ENCODE assay signal across 8 cellular contexts in the genomic region with DNA sequence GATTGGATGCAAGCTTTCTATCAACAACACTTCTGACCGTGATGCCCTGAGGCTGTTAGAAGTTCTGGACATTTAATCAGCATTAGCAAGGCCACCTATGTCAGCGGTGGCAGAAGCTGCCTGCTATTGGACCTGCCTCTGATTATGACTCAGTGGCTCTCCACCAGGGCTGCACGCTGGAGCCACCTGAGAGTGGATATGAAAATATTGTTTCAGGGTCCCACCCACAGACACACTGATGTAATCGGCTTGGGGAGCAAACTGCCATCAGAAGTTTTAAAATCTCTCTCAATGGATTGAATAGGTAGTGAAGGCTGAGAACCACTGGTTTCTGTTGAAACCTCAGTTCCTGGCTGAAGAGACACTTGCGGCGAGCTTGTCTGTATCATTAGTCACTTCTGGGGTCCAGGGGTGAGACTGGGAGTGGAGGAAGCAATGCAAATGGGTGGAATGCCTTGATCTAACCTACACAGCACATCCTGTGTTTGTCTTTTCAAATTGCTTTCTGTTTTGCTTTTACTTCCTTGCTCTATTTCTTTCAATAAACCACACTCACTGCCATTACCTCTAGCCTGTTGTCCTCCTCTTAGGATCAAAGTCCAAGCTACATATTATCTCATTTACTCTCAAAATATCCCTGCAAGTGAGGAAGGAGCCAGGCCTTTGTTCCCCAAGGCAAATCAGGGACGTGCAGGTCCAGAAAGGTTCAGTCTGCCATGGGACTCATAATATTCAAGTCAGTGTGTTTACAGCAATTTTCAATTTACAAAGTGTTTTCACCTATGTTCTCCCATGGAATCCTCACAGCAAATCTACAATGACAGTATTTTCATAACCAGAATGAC. TPM values are rescaled to one million over a fixed set of nuclear protein-coding genes. Genes with fewer than 3 reads are reported as not detected.
A peak's percentile ranks its signal among the peaks of the same experiment; 100 is the strongest.
DNase-seq lines count a peak whose midpoint lies in the region; ATAC-seq lines count a peak whose summit lies in the region.

No MANE protein-coding gene starts in this region.

- peak; percentile 9 to 89 (median 57) for DNase-seq in CD4-positive, CD25-positive, alpha-beta regulatory T cell
- DNase-seq in activated T-helper 2 cell treated with anti-CD3 and anti-CD28 coated beads, Interferon-gamma antibody, Interleukin-2, Interleukin-4, amounts not matched to agents 10 μg/mL and 5 μg/mL and 100 μg/mL, durations not matched to agents 14 hours and 24 hours and 36 hours (ENCODE audit: low spot score): peak; percentile 75
- DNase-seq in NCI-H1105 (lab: John Stamatoyannopoulos, UW) (no peak), NCI-H524 (lab: John Stamatoyannopoulos, UW) (no peak), NCI-H2196 (lab: John Stamatoyannopoulos, UW; ENCODE audit: unreplicated experiment) (no peak)

- H3K36me3 ChIP-seq in CD4-positive, CD25-positive, alpha-beta regulatory T cell (ENCODE audit: control insufficient read depth, insufficient read depth, low read length): no peaks in the 10 kb centered on the region
- no peaks in the 10 kb centered on the region for H3K36me3 ChIP-seq in mucosa of rectum (ENCODE audit: control insufficient read depth in 2 of 2, insufficient read depth in 2 of 2, low read length in 2 of 2)

- intact Hi-C loops in activated T-helper 2 cell treated with anti-CD3 and anti-CD28 coated beads, Interferon-gamma antibody, Interleukin-2, Interleukin-4, amounts not matched to agents 10 μg/mL and 5 μg/mL and 100 μg/mL, durations not matched to agents 14 hours and 24 hours and 36 hours (cut with micrococcal nuclease): loop anchor here (1.0 to 10.0 kb wide), 13 partner anchors 11 to 1357 kb away; partner anchors contain the start of gene ENPP4

- H3K27me3 Mint-ChIP-seq in CD4-positive, CD25-positive, alpha-beta regulatory T cell: peaks cover 14% of the 10 kb centered on the region
- H3K27me3 Mint-ChIP-seq in IgD-negative memory B cell: peaks cover 7% of the 10 kb centered on the region
- peaks cover 24% of the 10 kb centered on the region for H3K27me3 Mint-ChIP-seq in activated T-helper 2 cell treated with anti-CD3 and anti-CD28 coated beads, Interferon-gamma antibody, Interleukin-2, Interleukin-4, amounts not matched to agents 10 μg/mL and 5 μg/mL and 100 μg/mL, durations not matched to agents 14 hours and 24 hours and 36 hours (ENCODE audit: low read depth)

- peak overlapping the region; percentile 48 to 57 for H3K9ac ChIP-seq in mucosa of rectum (ENCODE audit: low read depth in 1 of 2, low read length in 2 of 2)

- H3K27me3 ChIP-seq in CD4-positive, CD25-positive, alpha-beta regulatory T cell (ENCODE audit: control insufficient read depth, insufficient read depth, low read length): peaks cover 2% of the 10 kb centered on the region
- peaks cover 0 to 2% of the 10 kb centered on the region in 2 donors for H3K27me3 ChIP-seq in mucosa of rectum (ENCODE audit: control insufficient read depth in 2 of 2, insufficient read depth in 2 of 2, low read length in 2 of 2)

- peaks cover 34 to 55% (median 48%) of the 10 kb centered on the region in 4 donors for H3K4me1 Mint-ChIP-seq in CD4-positive, CD25-positive, alpha-beta regulatory T cell
- H3K4me1 Mint-ChIP-seq in IgD-negative memory B cell: peaks cover 30 to 48% (median 34%) of the 10 kb centered on the region in 3 donors
- peaks cover 58% of the 10 kb centered on the region for H3K4me1 Mint-ChIP-seq in activated T-helper 2 cell treated with anti-CD3 and anti-CD28 coated beads, Interferon-gamma antibody, Interleukin-2, Interleukin-4, amounts not matched to agents 10 μg/mL and 5 μg/mL and 100 μg/mL, durations not matched to agents 14 hours and 24 hours and 36 hours (ENCODE audit: low read depth)

- peak overlapping the region; percentile 74 for H3K4me3 ChIP-seq in CD4-positive, CD25-positive, alpha-beta regulatory T cell (ENCODE audit: low read depth, low read length)
- peak overlapping the region; percentile 32 to 51 for H3K4me3 ChIP-seq in mucosa of rectum (ENCODE audit: low read length in 2 of 2)

- peak overlapping the region; percentile 71 for H3K27ac ChIP-seq in CD4-positive, CD25-positive, alpha-beta regulatory T cell (ENCODE audit: insufficient read depth, low read length, poor library complexity, severe bottlenecking)
- peak overlapping the region; percentile 77 to 90 for H3K27ac ChIP-seq in mucosa of rectum (ENCODE audit: low read depth in 2 of 2, low read length in 2 of 2)

- no peaks in the 10 kb centered on the region for H3K9me3 ChIP-seq in CD4-positive, CD25-positive, alpha-beta regulatory T cell (ENCODE audit: control insufficient read depth in 2 of 2, low read length in 2 of 2)
- no peaks in the 10 kb centered on the region for H3K9me3 ChIP-seq in mucosa of rectum (ENCODE audit: control insufficient read depth in 2 of 2, low read length in 2 of 2)

- no peaks in the 10 kb centered on the region for H3K36me3 Mint-ChIP-seq in CD4-positive, CD25-positive, alpha-beta regulatory T cell
- H3K36me3 Mint-ChIP-seq in IgD-negative memory B cell: no peaks in the 10 kb centered on the region
- H3K36me3 Mint-ChIP-seq in activated T-helper 2 cell treated with anti-CD3 and anti-CD28 coated beads, Interferon-gamma antibody, Interleukin-2, Interleukin-4, amounts not matched to agents 10 μg/mL and 5 μg/mL and 100 μg/mL, durations not matched to agents 14 hours and 24 hours and 36 hours (ENCODE audit: low read depth): no peaks in the 10 kb centered on the region

- peak; percentile 89 for ATAC-seq in CD4-positive, CD25-positive, alpha-beta regulatory T cell (ENCODE audit: low read depth in 2 of 2)
- peak; percentile 96 for ATAC-seq in GM21447 (IDR thresholded peaks at IDR 0.05; ENCODE audit: unreplicated experiment)

- peaks cover 57% of the 10 kb centered on the region for H3K4me1 ChIP-seq in CD4-positive, CD25-positive, alpha-beta regulatory T cell (ENCODE audit: control insufficient read depth, insufficient read depth, low read length, poor library complexity, severe bottlenecking)
- H3K4me1 ChIP-seq in mucosa of rectum (ENCODE audit: control insufficient read depth in 2 of 2, insufficient read depth in 2 of 2, low read length in 2 of 2): peaks cover 22 to 32% of the 10 kb centered on the region in 2 donors

- H3K27ac Mint-ChIP-seq in CD4-positive, CD25-positive, alpha-beta regulatory T cell: peak overlapping the region; percentile 74 to 90 (median 88)
- peak overlapping the region; percentile 60 to 94 (median 87) for H3K27ac Mint-ChIP-seq in IgD-negative memory B cell
- peak overlapping the region; percentile 80 for H3K27ac Mint-ChIP-seq in activated T-helper 2 cell treated with anti-CD3 and anti-CD28 coated beads, Interferon-gamma antibody, Interleukin-2, Interleukin-4, amounts not matched to agents 10 μg/mL and 5 μg/mL and 100 μg/mL, durations not matched to agents 14 hours and 24 hours and 36 hours

- peak overlapping the region; percentile 66 to 84 (median 78) for H3K4me3 Mint-ChIP-seq in CD4-positive, CD25-positive, alpha-beta regulatory T cell
- peak overlapping the region; percentile 47 to 89 (median 66) for H3K4me3 Mint-ChIP-seq in IgD-negative memory B cell
- H3K4me3 Mint-ChIP-seq in activated T-helper 2 cell treated with anti-CD3 and anti-CD28 coated beads, Interferon-gamma antibody, Interleukin-2, Interleukin-4, amounts not matched to agents 10 μg/mL and 5 μg/mL and 100 μg/mL, durations not matched to agents 14 hours and 24 hours and 36 hours (ENCODE audit: low read depth): peak overlapping the region; percentile 30

- H3K9me3 Mint-ChIP-seq in CD4-positive, CD25-positive, alpha-beta regulatory T cell: peaks cover 0 to 2% (median 0%) of the 10 kb centered on the region in 7 donors
- H3K9me3 Mint-ChIP-seq in IgD-negative memory B cell: peaks cover 0 to 1% (median 1%) of the 10 kb centered on the region in 3 donors
- no peaks in the 10 kb centered on the region for H3K9me3 Mint-ChIP-seq in activated T-helper 2 cell treated with anti-CD3 and anti-CD28 coated beads, Interferon-gamma antibody, Interleukin-2, Interleukin-4, amounts not matched to agents 10 μg/mL and 5 μg/mL and 100 μg/mL, durations not matched to agents 14 hours and 24 hours and 36 hours

RNA-seq across cellular contexts. Expression of gene CLIC5, which starts 4.2 kb away (rescaled TPM):
- 4.7 TPM for total RNA-seq in CD4-positive, CD25-positive, alpha-beta regulatory T cell
- 1 to 10 TPM in 3 of 4 donors, under 1 TPM in 1; 0.76 to 2.7 (median 1.8) TPM for polyA plus RNA-seq in CD4-positive, CD25-positive, alpha-beta regulatory T cell
- polyA plus RNA-seq in IgD-negative memory B cell: 1.9 TPM
- total RNA-seq in activated T-helper 2 cell treated with anti-CD3 and anti-CD28 coated beads, Interferon-gamma antibody, Interleukin-2, Interleukin-4, amounts not matched to agents 10 μg/mL and 5 μg/mL and 100 μg/mL, durations not matched to agents 14 hours and 24 hours and 36 hours: 3.0 and 3.8 TPM in 2 replicates

Comparison
In these comparisons a context has a peak if more than half of its experiments do, and no peak if none do; other contexts are left out.
1. DNase-seq: peak in CD4-positive, CD25-positive, alpha-beta regulatory T cell (3 of 3) and activated T-helper 2 cell treated with anti-CD3 and anti-CD28 coated beads, Interferon-gamma antibody, Interleukin-2, Interleukin-4, amounts not matched to agents 10 μg/mL and 5 μg/mL and 100 μg/mL, durations not matched to agents 14 hours and 24 hours and 36 hours (single experiment); none in NCI-H1105 (single experiment), NCI-H524 (0 of 2) and NCI-H2196 (single experiment).
2. Peak in every context shown above with its lines, with median percentiles within 50 percentile points of each other: H3K27ac Mint-ChIP-seq and H3K4me3 Mint-ChIP-seq.